Comparison of ENCODE assay signal across 8 cellular contexts in the genomic region with DNA sequence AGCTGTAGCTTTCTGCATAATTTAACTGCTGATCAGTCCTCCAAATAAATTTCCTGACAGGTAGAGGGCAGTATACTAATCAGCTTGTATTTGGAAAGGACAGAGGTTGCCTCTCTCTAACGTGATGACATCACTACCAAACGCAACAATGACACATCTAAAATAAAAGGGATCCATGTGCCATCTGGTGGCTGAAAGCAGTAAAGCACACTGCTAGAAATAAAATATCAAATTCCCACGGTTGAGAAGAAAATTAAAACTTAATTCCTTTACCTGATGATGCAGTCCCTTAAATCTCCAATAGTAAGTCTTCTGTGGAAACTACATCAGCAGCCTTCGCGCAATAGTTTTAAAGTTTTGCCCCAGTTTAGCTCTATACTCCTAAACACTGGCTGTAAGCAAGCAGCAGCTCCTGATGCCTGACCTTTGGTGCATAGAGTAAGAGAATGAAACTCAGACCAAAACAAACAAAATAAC. TPM values are rescaled to one million over a fixed set of nuclear protein-coding genes. Genes with fewer than 3 reads are reported as not detected.
DNase-seq lines count a peak whose midpoint lies in the region; ATAC-seq lines count a peak whose summit lies in the region.

No MANE protein-coding gene starts in this region.

- H3K4me1 Mint-ChIP-seq in natural killer cell treated with Interleukin-12 subunit alpha and Interleukin-12 subunit beta and Interleukin-15 and Interleukin-18, amount 100 ng/mL, for 72 hours (ENCODE audit: low read depth in 2 of 2): peaks cover 29 to 39% of the 10 kb centered on the region in 2 donors

- DNase-seq in Daoy (ENCODE audit: low read depth) (peak; percentile 88), OCI-M1 (lab: John Stamatoyannopoulos, UW) (peak; percentile 93), activated T-cell treated with anti-CD3 and anti-CD28 coated beads for 48 hours (ENCODE audit: low read depth) (peak; percentile 29), fibroblast of gingiva (ENCODE audit: low read depth) (peak; percentile 95)
- DNase-seq in Jurkat, Clone E6-1 (ENCODE audit: low read depth, low spot score): peak; percentile 96
- DNase-seq in natural killer cell treated with Interleukin-12 subunit alpha and Interleukin-12 subunit beta and Interleukin-15 and Interleukin-18, amount 100 ng/mL, for 72 hours (ENCODE audit: low spot score): peak; percentile 81

- peaks cover 42% of the 10 kb centered on the region for H3K36me3 Mint-ChIP-seq in natural killer cell treated with Interleukin-12 subunit alpha and Interleukin-12 subunit beta and Interleukin-15 and Interleukin-18, amount 100 ng/mL, for 72 hours

- no peaks in the 10 kb centered on the region for H3K9me3 ChIP-seq in stomach smooth muscle (ENCODE audit: control insufficient read depth in 2 of 2, low read length in 2 of 2)

- no peaks in the 10 kb centered on the region for H3K27me3 ChIP-seq in stomach smooth muscle (ENCODE audit: control insufficient read depth in 1 of 2, insufficient read depth in 2 of 2, low read length in 2 of 2)

- H3K36me3 ChIP-seq in stomach smooth muscle (ENCODE audit: control insufficient read depth in 2 of 2, insufficient read depth in 2 of 2, low read length in 2 of 2): no peaks in the 10 kb centered on the region

- H3K9me3 Mint-ChIP-seq in natural killer cell treated with Interleukin-12 subunit alpha and Interleukin-12 subunit beta and Interleukin-15 and Interleukin-18, amount 100 ng/mL, for 72 hours: no peaks in the 10 kb centered on the region

- peak; percentile 94 for ATAC-seq in GM21786 (IDR thresholded peaks at IDR 0.05; ENCODE audit: unreplicated experiment)
- peak; percentile 95 to 97 for ATAC-seq in natural killer cell treated with Interleukin-12 subunit alpha and Interleukin-12 subunit beta and Interleukin-15 and Interleukin-18, amount 100 ng/mL, for 72 hours

- no peak overlapping the region for H3K4me3 ChIP-seq in Jurkat, Clone E6-1 (ENCODE audit: low read length)
- no peak overlapping the region for H3K4me3 ChIP-seq in stomach smooth muscle (ENCODE audit: low read length in 2 of 2)

- H3K27ac ChIP-seq in stomach smooth muscle (ENCODE audit: low read length): peak overlapping the region; percentile 37

- H3K27ac Mint-ChIP-seq in natural killer cell treated with Interleukin-12 subunit alpha and Interleukin-12 subunit beta and Interleukin-15 and Interleukin-18, amount 100 ng/mL, for 72 hours: peak overlapping the region; percentile 80 to 87

- H3K4me3 Mint-ChIP-seq in natural killer cell treated with Interleukin-12 subunit alpha and Interleukin-12 subunit beta and Interleukin-15 and Interleukin-18, amount 100 ng/mL, for 72 hours: peak overlapping the region; percentile 18

- no peaks in the 10 kb centered on the region for H3K4me1 ChIP-seq in stomach smooth muscle (ENCODE audit: control insufficient read depth, insufficient read depth, low read length)

- no peaks in the 10 kb centered on the region for H3K27me3 Mint-ChIP-seq in natural killer cell treated with Interleukin-12 subunit alpha and Interleukin-12 subunit beta and Interleukin-15 and Interleukin-18, amount 100 ng/mL, for 72 hours

- peak overlapping the region; percentile 29 to 37 for H3K9ac ChIP-seq in stomach smooth muscle (ENCODE audit: low read length in 2 of 2)

RNA-seq across cellular contexts. Expression of gene DIAPH1, which starts 54.5 kb away (rescaled TPM):
- total RNA-seq in Daoy (2014; rRNA removed; shearing (Covaris generic)): 40.7 and 43.5 TPM in 2 replicates
- polyA plus RNA-seq in Jurkat, Clone E6-1 (2012; ENCODE audit: insufficient read depth, insufficient read length): 268 TPM
- total RNA-seq in natural killer cell treated with Interleukin-12 subunit alpha and Interleukin-12 subunit beta and Interleukin-15 and Interleukin-18, amount 100 ng/mL, for 72 hours: 100 to 1,000 TPM; 280 to 289 TPM

Comparison
In these comparisons a context has a peak if more than half of its experiments do, and no peak if none do; other contexts are left out.
1. DNase-seq: peak in every context shown above with its lines; median percentile 96 in Jurkat, Clone E6-1; 95 in fibroblast of gingiva; 93 in OCI-M1; 88 in Daoy; 81 in natural killer cell treated with Interleukin-12 subunit alpha and Interleukin-12 subunit beta and Interleukin-15 and Interleukin-18, amount 100 ng/mL, for 72 hours; 29 in activated T-cell treated with anti-CD3 and anti-CD28 coated beads for 48 hours.